9 cellular contexts compared by ENCODE assay signal in the genomic region with DNA sequence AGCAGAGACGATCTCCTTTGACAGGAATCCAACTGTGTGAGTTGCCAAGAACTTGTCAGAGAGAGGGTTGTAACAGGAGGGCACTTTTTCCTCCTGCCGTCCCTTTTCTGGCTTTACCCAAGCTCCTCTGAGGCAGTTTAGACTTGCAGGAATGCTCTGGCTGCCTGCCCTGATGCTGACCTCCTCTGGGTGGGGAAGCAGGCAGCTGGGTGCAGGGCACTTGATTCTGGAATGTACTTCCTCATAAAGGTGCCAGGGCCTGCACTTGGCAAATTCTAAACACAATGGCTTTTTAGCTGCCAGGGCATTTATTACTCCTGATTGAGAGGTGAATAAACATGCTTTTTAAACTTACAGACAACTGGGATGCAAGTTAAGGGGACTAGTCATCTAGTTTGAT.
DNase-seq lines count a peak whose midpoint lies in the region; ATAC-seq and TF ChIP-seq lines count a peak whose summit lies in the region.
"Had no signal": no experiment of that assay in that cellular context is flagged by ENCODE, and none has a peak within 500 bp of the region (broad histone marks: within the 10 kb centered on the region; RNA-seq: fewer than 3 reads in every experiment).

No MANE protein-coding gene starts in this region.

- no peak for TF ChIP-seq POLR2A in tibial nerve (IDR thresholded peaks at IDR 0.05)

- H3K9me3 ChIP-seq in tibial nerve = no peaks in the 10 kb centered on the region

- peak in 1 of 2 donors; percentile 44 for TF ChIP-seq EP300 in tibial nerve (IDR thresholded peaks at IDR 0.05)

- no peak for TF ChIP-seq CTCF in tibial nerve (IDR thresholded peaks at IDR 0.05)

- peak in 51 of 76 experiments; percentile 6 to 68 (median 32) for DNase-seq in HUDEP-2 (lab: John Stamatoyannopoulos, UW; ENCODE audit: unreplicated experiment in 76 of 76)
- DNase-seq in amniotic epithelial cell (ENCODE audit: low read depth) = peak; percentile 11
- peak; percentile 12 for DNase-seq in hepatic stellate cell (ENCODE audit: low spot score)
- DNase-seq in tibial nerve (ENCODE audit: low spot score in 2 of 2) = peak; percentile 16 to 26
- no peak for DNase-seq in putamen (ENCODE audit: low spot score)
- no peak for DNase-seq in UCSD-AML1 (lab: John Stamatoyannopoulos, UW; ENCODE audit: unreplicated experiment)
- DNase-seq: NCI-H748 treated with DMSO at 0.1 percent for 48 hours had no signal

- 0 to 3% methylated on average over 2 of the region's 2 CpGs for WGBS in tibial nerve, 2 donors

- peaks cover 0 to 16% (median 3%) of the 10 kb centered on the region in 4 donors for H3K4me1 ChIP-seq in tibial nerve

- H3K36me3 ChIP-seq in tibial nerve = peaks cover 0 to 5% (median 0%) of the 10 kb centered on the region in 3 donors

- no peaks in the 10 kb centered on the region for H3K27me3 ChIP-seq in tibial nerve

- peak overlapping the region in 2 of 4 donors; percentile 1 to 13 for H3K27ac ChIP-seq in tibial nerve

- H3K4me3 ChIP-seq in tibial nerve = no peak overlapping the region

- ATAC-seq in GM21390 (IDR thresholded peaks at IDR 0.05; ENCODE audit: unreplicated experiment) (no peak), GM18498 (IDR thresholded peaks at IDR 0.05; ENCODE audit: unreplicated experiment) (no peak)

Comparison
In these comparisons a context has a peak if more than half of its experiments do, and no peak if none do; other contexts are left out.
1. DNase-seq: peak in HUDEP-2 (51 of 76), amniotic epithelial cell (single experiment), hepatic stellate cell (single experiment) and tibial nerve (2 of 2); none in putamen (single experiment) and UCSD-AML1 (single experiment).